In the genomic region with DNA sequence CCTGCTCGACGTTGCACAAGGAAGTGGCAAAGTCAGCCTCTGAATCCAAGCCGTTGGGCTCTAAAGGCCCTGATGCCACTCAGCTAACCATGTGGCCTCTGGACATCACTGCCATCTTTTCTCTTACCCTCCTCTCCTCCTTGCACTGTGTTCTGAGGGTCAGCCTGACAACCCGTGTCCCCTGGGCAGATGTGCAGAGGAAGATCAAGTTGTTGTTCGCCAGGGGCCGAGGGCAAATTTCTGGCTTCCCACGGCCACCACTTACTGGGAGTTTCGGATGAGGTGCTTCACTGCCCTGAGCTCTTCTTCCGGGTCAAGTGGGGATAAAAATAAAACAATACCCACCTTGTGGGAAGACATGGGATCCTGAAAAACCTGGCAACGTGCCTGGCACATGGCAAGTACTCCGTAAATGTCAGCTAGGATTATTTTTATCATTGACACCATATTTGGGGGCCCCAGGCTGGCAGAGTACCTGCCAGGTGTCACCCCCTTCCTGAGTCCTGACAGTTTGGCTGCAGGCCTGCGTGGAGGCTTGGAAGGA, we compare ENCODE assay signal across 1 cellular context.
TF ChIP-seq lines count a peak whose summit lies in the region.

No MANE protein-coding gene starts in this region.

TF ChIP-seq in endothelial cell of umbilical vein, 7 proteins besides CTCF, POLR2A, EP300 and RAD21:
- TF ChIP-seq JUN (IDR thresholded peaks at IDR 0.05; ENCODE audit: borderline replicate concordance, insufficient read depth, insufficient read length, low read depth) (no peak), GATA2 (IDR thresholded peaks at IDR 0.05; ENCODE audit: insufficient read depth, insufficient read length, low read depth, low read length) (no peak), MYC (IDR thresholded peaks at IDR 0.05; ENCODE audit: low read depth, low read length) (no peak), POLR2AphosphoS5 (IDR thresholded peaks at IDR 0.05; ENCODE audit: insufficient read depth, low read depth, low read length) (no peak), EZH2 (IDR thresholded peaks at IDR 0.05; ENCODE audit: borderline replicate concordance, low read depth, low read length, severe bottlenecking) (no peak), FOS (IDR thresholded peaks at IDR 0.05; ENCODE audit: borderline replicate concordance, insufficient read depth, low read length) (no peak)
- TF ChIP-seq, protein P1, sequence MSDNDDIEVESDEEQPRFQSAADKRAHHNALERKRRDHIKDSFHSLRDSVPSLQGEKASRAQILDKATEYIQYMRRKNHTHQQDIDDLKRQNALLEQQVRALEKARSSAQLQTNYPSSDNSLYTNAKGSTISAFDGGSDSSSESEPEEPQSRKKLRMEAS (IDR thresholded peaks at IDR 0.05; ENCODE audit: insufficient read depth, insufficient read length) = no peak
